ENCODE assay signal across 18 cellular contexts in genomic region chr17:61456688-61457225, GRCh38. TPM values are rescaled to one million over a fixed set of nuclear protein-coding genes. Genes with fewer than 3 reads are reported as not detected.
DNase-seq lines count a peak whose midpoint lies in the region; TF ChIP-seq lines count a peak whose summit lies in the region.
"Had no signal": no experiment of that assay in that cellular context is flagged by ENCODE, and none has a peak within 500 bp of the region (broad histone marks: within the 10 kb centered on the region; RNA-seq: fewer than 3 reads in every experiment).

No MANE protein-coding gene starts in this region.

- no peak overlapping the region for H3K4me2 ChIP-seq in neuronal stem cell (ENCODE audit: insufficient read depth, low read length, poor library complexity, severe bottlenecking)

- H4K91ac ChIP-seq in neuronal stem cell (ENCODE audit: low read depth, low read length, poor library complexity): no peak overlapping the region

- H3K36me3 Mint-ChIP-seq in HFFc6 (ENCODE audit: low read depth) (peaks cover 22% of the 10 kb centered on the region), endodermal cell (ENCODE audit: low read depth) (no peaks in the 10 kb centered on the region), immature natural killer cell (peaks cover 0 to 6% (median 0%) of the 10 kb centered on the region in 3 donors)

- no peak overlapping the region for H2BK12ac ChIP-seq in neuronal stem cell (ENCODE audit: low read length)

- H3K27me3 Mint-ChIP-seq in HFFc6 (ENCODE audit: insufficient read depth): peaks cover 79% of the 10 kb centered on the region
- peaks cover 98% of the 10 kb centered on the region for H3K27me3 Mint-ChIP-seq in endodermal cell (ENCODE audit: insufficient read depth)
- peaks cover 27 to 46% (median 38%) of the 10 kb centered on the region in 3 donors for H3K27me3 Mint-ChIP-seq in immature natural killer cell (ENCODE audit: low read depth in 3 of 3)

- H2BK5ac ChIP-seq in neuronal stem cell (ENCODE audit: low read length): no peak overlapping the region

- WGBS in endodermal cell (ENCODE audit: insufficient coverage in 1 of 2, insufficient read length in 1 of 2), 2 experiments: 6 to 7% methylated on average over 22 to 45 of the region's 45 CpGs
- no CpG with 5 or more reads among the region's 45 CpGs for WGBS in neuronal stem cell (ENCODE audit: extremely low coverage in 2 of 2, insufficient read length in 2 of 2, insufficient replicate concordance in 1 of 2), 2 donors
- 6 to 10% methylated on average over 9 to 30 of the region's 45 CpGs for WGBS in thyroid gland, 2 donors

- H3K9ac ChIP-seq in endodermal cell (ENCODE audit: extremely low read depth, low read length, poor library complexity, severe bottlenecking) (no peak overlapping the region), neuronal stem cell (ENCODE audit: low read depth, low read length, poor library complexity) (peak overlapping the region; percentile 32)

- H2BK120ac ChIP-seq in neuronal stem cell (ENCODE audit: low read depth, low read length): no peak overlapping the region

- H2AFZ ChIP-seq in neuronal stem cell (ENCODE audit: low read length): peak overlapping the region; percentile 68

- H3K23ac ChIP-seq in neuronal stem cell (ENCODE audit: low read depth, low read length, poor library complexity): peak overlapping the region; percentile 81

- no peak for TF ChIP-seq CTCF in HFFc6 (IDR thresholded peaks at IDR 0.05)
- TF ChIP-seq CTCF in endodermal cell (conservative IDR thresholded peaks at IDR 0.05): no peak
- no peak for TF ChIP-seq CTCF in thyroid gland (IDR thresholded peaks at IDR 0.05)

- H3K27ac Mint-ChIP-seq in HFFc6 (no peak overlapping the region), endodermal cell (no peak overlapping the region), immature natural killer cell (no peak overlapping the region)

- H3K27ac ChIP-seq in endodermal cell (ENCODE audit: low read depth, low read length): no peak overlapping the region
- H3K27ac ChIP-seq in neuronal stem cell (replicated peaks; ENCODE audit: low read length): no peak overlapping the region
- H3K27ac ChIP-seq in thyroid gland: no peak overlapping the region
- H3K27ac ChIP-seq: 22Rv1, RWPE1 had no signal

- peaks cover 4% of the 10 kb centered on the region for H3K4me1 ChIP-seq in endodermal cell (ENCODE audit: control insufficient read depth, insufficient read depth, low read length)
- H3K4me1 ChIP-seq in neuronal stem cell (ENCODE audit: control insufficient read depth in 2 of 2, insufficient read depth in 1 of 2, low read depth in 1 of 2, low read length in 2 of 2): peaks cover 3 to 7% of the 10 kb centered on the region in 2 donors
- peaks cover 13 to 35% of the 10 kb centered on the region in 2 donors for H3K4me1 ChIP-seq in thyroid gland

- H2BK15ac ChIP-seq in neuronal stem cell (ENCODE audit: low read length): peak overlapping the region; percentile 27

- H3K27me3 ChIP-seq in endodermal cell (ENCODE audit: control insufficient read depth, insufficient read depth, low read length, poor library complexity, severe bottlenecking): peaks cover 100% of the 10 kb centered on the region
- H3K27me3 ChIP-seq in neuronal stem cell (ENCODE audit: control insufficient read depth in 3 of 3, insufficient read depth in 3 of 3, low read depth in 1 of 3, low read length in 3 of 3): peaks cover 75 to 100% (median 92%) of the 10 kb centered on the region in 3 experiments
- peaks cover 71% of the 10 kb centered on the region for H3K27me3 ChIP-seq in thyroid gland

- peaks cover 6% of the 10 kb centered on the region; the same call in 1 of the 2 replicates for H3K9me3 Mint-ChIP-seq in HFFc6
- no peaks in the 10 kb centered on the region for H3K9me3 Mint-ChIP-seq in endodermal cell
- no peaks in the 10 kb centered on the region for H3K9me3 Mint-ChIP-seq in immature natural killer cell

- no peaks in the 10 kb centered on the region for H3K79me1 ChIP-seq in neuronal stem cell (ENCODE audit: low read depth, low read length)

- no peaks in the 10 kb centered on the region for H3K9me3 ChIP-seq in endodermal cell (ENCODE audit: control insufficient read depth, low read length)
- H3K9me3 ChIP-seq in neuronal stem cell (replicated peaks in 1 of 2; ENCODE audit: control insufficient read depth in 2 of 2, insufficient read depth in 1 of 2, low read depth in 1 of 2, low read length in 2 of 2): peaks cover 6 to 21% of the 10 kb centered on the region in 2 donors
- H3K9me3 ChIP-seq in thyroid gland: no peaks in the 10 kb centered on the region

- no peak overlapping the region for H3K14ac ChIP-seq in neuronal stem cell (ENCODE audit: low read length)

- DNase-seq in DMS153 treated with DMSO at 0.1 percent for 48 hours (lab: John Stamatoyannopoulos, UW; ENCODE audit: unreplicated experiment) (peak; percentile 3), DMS153 (lab: John Stamatoyannopoulos, UW) (no peak), HFFc6 (no peak), endodermal cell (peak; percentile 78), neuronal stem cell (ENCODE audit: low spot score) (no peak), SW480 (ENCODE audit: low spot score) (no peak), thyroid gland (no peak), immature natural killer cell (no peak)
- DNase-seq: COR-L47; NCI-H1105; NCI-H510A; stimulated activated CD4-positive, alpha-beta T cell treated with anti-CD3 and anti-CD28 coated beads, Interleukin-2, amount 100 ng/mL, for 48 hours had no signal

- H3K4me1 Mint-ChIP-seq in HFFc6 (ENCODE audit: low read depth) (peaks cover 27% of the 10 kb centered on the region), endodermal cell (peaks cover 33% of the 10 kb centered on the region), immature natural killer cell (peaks cover 14 to 17% of the 10 kb centered on the region in 2 donors)

- no peak for TF ChIP-seq POLR2A in thyroid gland (IDR thresholded peaks at IDR 0.05)

- no peak overlapping the region for H3K18ac ChIP-seq in neuronal stem cell (ENCODE audit: low read length)

- H3K4me3 Mint-ChIP-seq in HFFc6 (peak overlapping the region; percentile 80), endodermal cell (peak overlapping the region; percentile 34), immature natural killer cell (peak overlapping the region in 2 of 5 donors; percentile 35 to 44)

- peak overlapping the region; percentile 31 for H2AK5ac ChIP-seq in neuronal stem cell (ENCODE audit: low read depth, low read length)

- intact Hi-C loops in thyroid gland (cut with DNase I): no loop called here

- H4K8ac ChIP-seq in neuronal stem cell (ENCODE audit: low read depth, low read length): no peak overlapping the region

- H3K36me3 ChIP-seq in endodermal cell (ENCODE audit: control insufficient read depth, insufficient read depth, low read length): no peaks in the 10 kb centered on the region
- no peaks in the 10 kb centered on the region for H3K36me3 ChIP-seq in neuronal stem cell (replicated peaks in 1 of 2; ENCODE audit: control insufficient read depth in 2 of 2, insufficient read depth in 2 of 2, low read length in 2 of 2)
- H3K36me3 ChIP-seq in thyroid gland: no peaks in the 10 kb centered on the region

- H3K4me3 ChIP-seq in endodermal cell (ENCODE audit: low read length): peak overlapping the region; percentile 49
- H3K4me3 ChIP-seq in neuronal stem cell (ENCODE audit: low read length in 2 of 2): no peak overlapping the region
- H3K4me3 ChIP-seq in thyroid gland (replicated peaks in 1 of 3): no peak overlapping the region

- H3K4ac ChIP-seq in neuronal stem cell (ENCODE audit: low read length): no peak overlapping the region

RNA-seq across cellular contexts. Expression of gene TBX4, which starts 4.5 kb away (rescaled TPM):
- under 1 TPM in 3 of 6 experiments, not detected in 3; 0.11 to 0.26 (median 0.18) TPM for total RNA-seq in HFFc6 (2021; fragmentation: NEBNext Ultra II Directional; extraction: Animal tissue kit (Norgen Biotek cat#: 25700))
- total RNA-seq in endodermal cell (not detected), thyroid gland (under 1 TPM in 1 of 4 donors, not detected in 3; 0.54 TPM)
- polyA plus RNA-seq in endodermal cell (2013, experiment 1 of 2): 1.5 TPM
- polyA plus RNA-seq in endodermal cell (2013, experiment 2 of 2): 1.4 TPM
- not detected for polyA plus RNA-seq in neuronal stem cell (2013, experiment 1 of 2)
- not detected for polyA plus RNA-seq in neuronal stem cell (2013, experiment 2 of 2)
- not detected for polyA plus RNA-seq in immature natural killer cell
- total RNA-seq: cerebellum, fibroblast of villous mesenchyme, HT-29, kidney epithelial cell had no signal

RNA-seq across cellular contexts. Expression of gene TBX2, which starts 57.1 kb away (rescaled TPM):
- total RNA-seq in HFFc6 (2021; fragmentation: NEBNext Ultra II Directional; extraction: Animal tissue kit (Norgen Biotek cat#: 25700)): 10 to 100 TPM; 42.3 to 71.4 (median 67.3) TPM
- under 1 TPM in 1 of 2 donors, not detected in 1; 0.07 TPM for total RNA-seq in endodermal cell
- 2.8 TPM for polyA plus RNA-seq in endodermal cell (2013, experiment 1 of 2)
- polyA plus RNA-seq in endodermal cell (2013, experiment 2 of 2): 2.1 TPM
- not detected for polyA plus RNA-seq in neuronal stem cell (2013, experiment 1 of 2)
- polyA plus RNA-seq in neuronal stem cell (2013, experiment 2 of 2): not detected
- 10 to 100 TPM in 2 of 4 donors, 1 to 10 TPM in 2; 5.3 to 20.2 (median 11.0) TPM for total RNA-seq in thyroid gland
- polyA plus RNA-seq in immature natural killer cell: not detected

Comparison
In these comparisons a context has a peak if more than half of its experiments do, and no peak if none do; other contexts are left out.
1. DNase-seq: peak in DMS153 treated with DMSO at 0.1 percent for 48 hours (single experiment) and endodermal cell (single experiment); none in DMS153 (single experiment), HFFc6 (single experiment), neuronal stem cell (single experiment), SW480 (single experiment), thyroid gland (0 of 2) and immature natural killer cell (0 of 3).
2. RNA of gene TBX2, which starts 57.1 kb away (total RNA-seq): 42.3 to 71.4 TPM in HFFc6 and 5.3 to 20.2 TPM in thyroid gland; 0.07 TPM in endodermal cell; every median in the first group is over 4 times any median in the second.